ENCODE assay signal across 32 cellular contexts in the genomic region with DNA sequence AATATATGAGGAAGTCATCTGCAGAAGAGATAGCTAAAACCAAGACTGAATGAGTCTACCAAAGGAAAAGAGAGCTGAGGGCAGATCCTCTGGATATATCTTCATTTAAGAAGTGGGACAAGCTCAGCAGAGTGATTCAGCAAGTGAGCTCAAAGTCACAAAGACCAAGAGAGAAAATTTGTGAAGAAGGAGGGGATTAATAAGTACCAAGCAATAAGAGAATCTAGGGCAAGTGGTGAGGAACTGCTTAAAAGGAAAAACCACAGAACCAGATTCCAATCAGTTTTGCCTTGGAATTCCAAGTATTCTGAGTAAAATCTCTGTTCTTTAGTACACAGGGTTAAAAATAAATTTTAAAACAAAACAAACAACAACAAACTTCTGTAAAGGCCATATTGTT. TPM values are rescaled to one million over a fixed set of nuclear protein-coding genes. Genes with fewer than 3 reads are reported as not detected.
DNase-seq lines count a peak whose midpoint lies in the region; ATAC-seq, FAIRE-seq and TF ChIP-seq lines count a peak whose summit lies in the region.
"Had no signal": no experiment of that assay in that cellular context is flagged by ENCODE, and none has a peak within 500 bp of the region (broad histone marks: within the 10 kb centered on the region; RNA-seq: fewer than 3 reads in every experiment).

No MANE protein-coding gene starts in this region.

- POLR2A ChIA-PET in HepG2 (lab: Yijun Ruan, JAX): interaction anchor here (1.0 to 1.2 kb wide), 2 partner anchors 13 to 59 kb away, joined by 3 read pairs; no protein-coding TSS in a partner anchor
- POLR2A ChIA-PET in SK-N-SH (lab: Yijun Ruan, JAX): no interaction called here
- POLR2A ChIA-PET in PC-3 (lab: Charles Lee; ENCODE audit: unreplicated experiment): no interaction called here

- H3K79me2 ChIP-seq in HepG2 (ENCODE audit: insufficient read depth, low read length) (peaks cover 30% of the 10 kb centered on the region), SK-N-SH (ENCODE audit: insufficient read depth) (no peaks in the 10 kb centered on the region), PC-3 (ENCODE audit: low read length) (no peaks in the 10 kb centered on the region)

- H3K4me1 Mint-ChIP-seq in endodermal cell: peaks cover 34% of the 10 kb centered on the region
- H3K4me1 Mint-ChIP-seq: nephron had no signal

- no peak for ATAC-seq in HepG2
- ATAC-seq in PC-3: no peak
- ATAC-seq: activated T-cell treated with anti-CD3 and anti-CD28 coated beads, Interleukin-2, amount 50 U/mL, for 4 hours; gastroesophageal sphincter; right cardiac atrium; SK-N-SH treated with all-trans-retinoic acid at 6 μM for 48 hours had no signal

- H3K9ac ChIP-seq in endodermal cell (ENCODE audit: extremely low read depth, low read length, poor library complexity, severe bottlenecking) (peak overlapping the region; percentile 36), HepG2 (ENCODE audit: insufficient read depth, low read depth, low read length) (peak overlapping the region; percentile 3; the same call in 1 of the 2 replicates), SK-N-SH (no peak overlapping the region), PC-3 (ENCODE audit: low read length) (no peak overlapping the region)
- H3K9ac ChIP-seq: BLaER1 had no signal

- DNase-seq in ACHN: peak; percentile 79
- peak; percentile 40 for DNase-seq in LHCN-M2 (ENCODE audit: low read depth)
- no peak for DNase-seq in endodermal cell
- no peak for DNase-seq in HepG2 (ENCODE audit: low spot score)
- no peak for DNase-seq in activated T-cell treated with anti-CD3 and anti-CD28 coated beads, Interleukin-2, amount 50 U/mL, for 48 hours
- DNase-seq in amniotic stem cell (lab: John Stamatoyannopoulos, UW): no peak
- DNase-seq in SK-N-SH: no peak
- DNase-seq in PC-3: no peak
- DNase-seq: activated CD4-positive, CD25-positive, alpha-beta regulatory T cell treated with anti-CD3 and anti-CD28 coated beads, Interleukin-2, amount 50 U/mL, for 72 hours; activated naive CD4-positive, alpha-beta T cell treated with anti-CD3 and anti-CD28 coated beads for 36 hours; activated T-cell treated with anti-CD3 and anti-CD28 coated beads, Interleukin-2, amount 50 U/mL, for 4 hours; aorta; central memory CD4-positive, alpha-beta T cell; COR-L47; dorsolateral prefrontal cortex; H7; MM.1S; NCI-H1436; NCI-H526; ovary; right cardiac atrium; stomach; transverse colon had no signal

- H3K27me3 Mint-ChIP-seq in endodermal cell (ENCODE audit: insufficient read depth): no peaks in the 10 kb centered on the region

- H3K36me3 ChIP-seq in endodermal cell (ENCODE audit: control insufficient read depth, insufficient read depth, low read length) (peaks cover 35% of the 10 kb centered on the region), HepG2 (replicated peaks in 1 of 2; ENCODE audit: control insufficient read depth in 1 of 2, insufficient read depth in 2 of 2, low read length in 2 of 2) (peaks cover 3 to 12% of the 10 kb centered on the region in 2 experiments; a peak in 4 of 5 replicates), SK-N-SH (replicated peaks in 1 of 2; ENCODE audit: control insufficient read depth in 1 of 2, insufficient read depth in 2 of 2, low read length in 1 of 2) (peaks cover 6 to 15% of the 10 kb centered on the region in 2 experiments), PC-3 (ENCODE audit: low read depth, low read length) (no peaks in the 10 kb centered on the region)
- H3K36me3 ChIP-seq: BLaER1, ovary had no signal

- TF ChIP-seq RAD21 in HepG2 (CRISPR knock-in tag; IDR thresholded peaks at IDR 0.05) (no peak), SK-N-SH (IDR thresholded peaks at IDR 0.05; ENCODE audit: low read length) (no peak)

- no peaks in the 10 kb centered on the region for H3K27me3 ChIP-seq in endodermal cell (ENCODE audit: control insufficient read depth, insufficient read depth, low read length, poor library complexity, severe bottlenecking)
- peaks cover 0 to 2% of the 10 kb centered on the region in 2 experiments; a peak in 2 of 5 replicates for H3K27me3 ChIP-seq in HepG2 (ENCODE audit: control insufficient read depth in 1 of 2, insufficient read depth in 2 of 2, low read length in 2 of 2)
- H3K27me3 ChIP-seq in SK-N-SH (ENCODE audit: insufficient read depth): no peaks in the 10 kb centered on the region
- H3K27me3 ChIP-seq in PC-3 (ENCODE audit: low read length): no peaks in the 10 kb centered on the region
- H3K27me3 ChIP-seq: BLaER1, gastroesophageal sphincter, ovary, stomach, transverse colon had no signal

- TF ChIP-seq CTCF in endodermal cell (conservative IDR thresholded peaks at IDR 0.05): no peak
- TF ChIP-seq CTCF in HepG2 (CRISPR knock-in tag; IDR thresholded peaks at IDR 0.05): no peak
- no peak for TF ChIP-seq CTCF in SK-N-SH (IDR thresholded peaks at IDR 0.05)
- TF ChIP-seq CTCF in PC-3 (conservative IDR thresholded peaks at IDR 0.05; ENCODE audit: low read depth, low read length): no peak

- peak overlapping the region; percentile 78 for H3K4me3 ChIP-seq in endodermal cell (ENCODE audit: low read length)
- peak overlapping the region in 2 of 3 experiments; percentile 27 to 33; a peak in 2 of 6 replicates for H3K4me3 ChIP-seq in HepG2 (replicated peaks in 1 of 3; ENCODE audit: insufficient read depth in 1 of 3, low read depth in 2 of 3, low read length in 3 of 3)
- no peak overlapping the region for H3K4me3 ChIP-seq in SK-N-SH (ENCODE audit: low read depth in 2 of 2, low read length in 1 of 2)
- no peak overlapping the region for H3K4me3 ChIP-seq in PC-3 (ENCODE audit: low read length)
- H3K4me3 ChIP-seq: BLaER1, dorsolateral prefrontal cortex, gastroesophageal sphincter, ovary, stomach, transverse colon had no signal

- H3K9me2 ChIP-seq in SK-N-SH (no peaks in the 10 kb centered on the region), PC-3 (replicated peaks; ENCODE audit: low read length) (no peaks in the 10 kb centered on the region)

- no peak for FAIRE-seq in HepG2 (lab: Jason Lieb, UNC)

- BruUV-seq in HepG2 (replicated peaks; lab: Mats Ljungman, UMichigan) (no TSS peak), PC-3 (replicated peaks; lab: Mats Ljungman, UMichigan) (no TSS peak)

- H3K4me1 ChIP-seq in endodermal cell (ENCODE audit: control insufficient read depth, insufficient read depth, low read length): peaks cover 5% of the 10 kb centered on the region
- H3K4me1 ChIP-seq in HepG2 (ENCODE audit: insufficient read depth, low read length): peaks cover 51% of the 10 kb centered on the region
- peaks cover 0 to 2% of the 10 kb centered on the region in 2 experiments; a peak in 2 of 4 replicates for H3K4me1 ChIP-seq in SK-N-SH (ENCODE audit: control insufficient read depth in 1 of 2, insufficient read depth in 2 of 2, low read depth in 1 of 2, low read length in 1 of 2)
- peaks cover 5% of the 10 kb centered on the region for H3K4me1 ChIP-seq in PC-3 (ENCODE audit: insufficient read depth, low read length)
- H3K4me1 ChIP-seq: BLaER1, gastroesophageal sphincter had no signal

- no peak for TF ChIP-seq POLR2A in HepG2 (IDR thresholded peaks at IDR 0.05; ENCODE audit: insufficient read depth in 1 of 2, low read depth in 2 of 2, low read length in 2 of 2)

- peaks cover 45% of the 10 kb centered on the region for H3K36me3 Mint-ChIP-seq in endodermal cell (ENCODE audit: low read depth)
- H3K36me3 Mint-ChIP-seq: mesothelial cell of epicardium had no signal

- intact Hi-C loops in HepG2 (cut with micrococcal nuclease; ENCODE audit: unreplicated experiment): no loop called here
- intact Hi-C loops in PC-3 (cut with micrococcal nuclease): no loop called here

- peak overlapping the region; percentile 72 for H3K4me3 Mint-ChIP-seq in endodermal cell
- H3K4me3 Mint-ChIP-seq: activated naive CD4-positive, alpha-beta T cell treated with anti-CD3 and anti-CD28 coated beads for 36 hours; activated T-cell treated with anti-CD3 and anti-CD28 coated beads, Interleukin-2, amount 50 U/mL, for 4 hours; mesothelial cell of epicardium; nephron; T-helper 2 cell treated with Interferon-gamma antibody and Interleukin-4, amounts not matched to agents 5 μg/mL and 100 μg/mL, for 36 hours had no signal

- CTCF ChIA-PET in HepG2 (lab: Yijun Ruan, JAX; ENCODE audit: low intra/inter-chr PET ratio, low total read pairs) (no interaction called here), SK-N-SH (lab: Yijun Ruan, JAX) (interaction anchor here (1.2 to 1.3 kb wide), 2 partner anchors 34 to 689 kb away, joined by 4 to 7 read pairs; a partner anchor contains a TSS), PC-3 (lab: Charles Lee) (no interaction called here)

- H2AFZ ChIP-seq in HepG2 (ENCODE audit: low read length) (no peak overlapping the region), SK-N-SH (ENCODE audit: low read depth) (no peak overlapping the region), PC-3 (ENCODE audit: low read length) (no peak overlapping the region)

- H3K9me3 ChIP-seq in endodermal cell (ENCODE audit: control insufficient read depth, low read length) (peaks cover 57% of the 10 kb centered on the region), HepG2 (ENCODE audit: low read length) (no peaks in the 10 kb centered on the region), SK-N-SH (no peaks in the 10 kb centered on the region), PC-3 (ENCODE audit: low read length) (no peaks in the 10 kb centered on the region)
- H3K9me3 ChIP-seq: gastroesophageal sphincter, ovary, transverse colon had no signal

- no peaks in the 10 kb centered on the region for H4K20me1 ChIP-seq in HepG2 (ENCODE audit: insufficient read depth, low read length)
- no peaks in the 10 kb centered on the region for H4K20me1 ChIP-seq in SK-N-SH (ENCODE audit: insufficient read depth)
- H4K20me1 ChIP-seq in PC-3 (ENCODE audit: low read length): no peaks in the 10 kb centered on the region
- H4K20me1 ChIP-seq: BLaER1 had no signal

- H3K4me2 ChIP-seq in HepG2 (ENCODE audit: low read depth, low read length) (peak overlapping the region; percentile 54), SK-N-SH (no peak overlapping the region), PC-3 (ENCODE audit: low read length) (no peak overlapping the region)
- H3K4me2 ChIP-seq: BLaER1 had no signal

- peak overlapping the region; percentile 65 for H3K27ac Mint-ChIP-seq in endodermal cell
- H3K27ac Mint-ChIP-seq: activated naive CD4-positive, alpha-beta T cell treated with anti-CD3 and anti-CD28 coated beads for 36 hours; mesothelial cell of epicardium; T-helper 2 cell treated with Interferon-gamma antibody and Interleukin-4, amounts not matched to agents 5 μg/mL and 100 μg/mL, for 36 hours had no signal

- H3K27ac ChIP-seq in endodermal cell (ENCODE audit: low read depth, low read length): no peak overlapping the region
- H3K27ac ChIP-seq in HepG2 (ENCODE audit: extremely low read length, insufficient read depth, low read length): peak overlapping the region; percentile 68
- H3K27ac ChIP-seq in SK-N-SH (ENCODE audit: low read depth in 2 of 2, low read length in 1 of 2): no peak overlapping the region
- no peak overlapping the region for H3K27ac ChIP-seq in PC-3 (ENCODE audit: low read length)
- H3K27ac ChIP-seq: BLaER1, dorsolateral prefrontal cortex, epithelial cell of prostate, gastroesophageal sphincter, HL-60, ovary, RWPE1, stomach, transverse colon had no signal

- no peak for TF ChIP-seq EP300 in HepG2 (IDR thresholded peaks at IDR 0.05; ENCODE audit: low read depth in 2 of 2, low read length in 2 of 2)
- TF ChIP-seq EP300 in HepG2 (CRISPR knock-in tag; IDR thresholded peaks at IDR 0.05; ENCODE audit: borderline replicate concordance): no peak
- TF ChIP-seq EP300 in SK-N-SH (IDR thresholded peaks at IDR 0.05; ENCODE audit: borderline replicate concordance in 1 of 2, low read depth in 1 of 2, low read length in 1 of 2): no peak

- H3F3A ChIP-seq in SK-N-SH (replicated peaks; ENCODE audit: insufficient read depth) (no peaks in the 10 kb centered on the region), PC-3 (ENCODE audit: low read length, unreplicated experiment) (no peaks in the 10 kb centered on the region)

- peaks cover 47% of the 10 kb centered on the region for H3K9me3 Mint-ChIP-seq in endodermal cell

- in situ Hi-C loops in ACHN (cut with HindIII; ENCODE audit: low pct_ligation_motif_present, low pct_unique_long_range_greater_than_20kb, low sequenced_read_pairs): no loop called here
- in situ Hi-C loops in HepG2 (cut with HindIII; ENCODE audit: extremely low pct_ligation_motif_present, low pct_unique_long_range_greater_than_20kb): no loop called here

RNA-seq across cellular contexts. Expression of a gene that starts 3.6 kb away (rescaled TPM):
- 6.6 and 13.6 TPM in 2 replicates for total RNA-seq in LHCN-M2 (2014; rRNA removed)
- 4.9 TPM for polyA plus RNA-seq in LHCN-M2 (2012)
- 10 to 100 TPM; 58.7 to 79.2 TPM for total RNA-seq in endodermal cell
- 6.3 TPM for polyA plus RNA-seq in endodermal cell (2013, experiment 1 of 2)
- 7.1 TPM for polyA plus RNA-seq in endodermal cell (2013, experiment 2 of 2)
- total RNA-seq in HepG2 (2016; rRNA removed; fragmentation: Illumina TruSeq; extraction: Trizol): 38.9 and 59.1 TPM in 2 replicates
- 3.7 and 5.5 TPM in 2 replicates for total RNA-seq in HepG2 (2016; cell fraction: cytosol; rRNA removed; fragmentation: Illumina TruSeq; extraction: Trizol; ENCODE audit: low read depth)
- 40.5 and 57.0 TPM in 2 replicates for total RNA-seq in HepG2 (2016; cell fraction: insoluble cytoplasmic fraction; rRNA removed; fragmentation: Illumina TruSeq; extraction: Trizol)
- total RNA-seq in HepG2 (2016; cell fraction: membrane; rRNA removed; fragmentation: Illumina TruSeq; extraction: Trizol): 9.7 and 12.0 TPM in 2 replicates
- total RNA-seq in HepG2 (2016; cell fraction: nucleus; rRNA removed; fragmentation: Illumina TruSeq; extraction: Trizol): 34.2 and 38.8 TPM in 2 replicates
- polyA plus RNA-seq in HepG2 (2011; rRNA removed): 14.1 and 14.5 TPM in 2 replicates
- 10.6 and 13.3 TPM in 2 replicates for polyA plus RNA-seq in HepG2 (2011; cell fraction: cytosol; rRNA removed)
- polyA plus RNA-seq in HepG2 (2011; cell fraction: nucleus; rRNA removed): 3.9 and 6.8 TPM in 2 replicates
- 17.8 and 33.4 TPM in 2 replicates for polyA plus RNA-seq in HepG2 (2012)
- 1.9 and 2.0 TPM in 2 replicates for polyA plus RNA-seq in HepG2 (2016; cell fraction: cytosol; fragmentation: Illumina TruSeq; extraction: Trizol; ENCODE audit: low read depth)
- polyA plus RNA-seq in HepG2 (2016; cell fraction: insoluble cytoplasmic fraction; fragmentation: Illumina TruSeq; extraction: Trizol; ENCODE audit: low read depth): 46.6 and 47.5 TPM in 2 replicates
- polyA plus RNA-seq in HepG2 (2016; cell fraction: membrane; fragmentation: Illumina TruSeq; extraction: Trizol; ENCODE audit: low read depth): 4.9 and 6.1 TPM in 2 replicates
- 22.4 and 23.4 TPM in 2 replicates for polyA plus RNA-seq in HepG2 (2016; cell fraction: nucleus; fragmentation: Illumina TruSeq; extraction: Trizol; ENCODE audit: insufficient read depth, low read depth)
- polyA minus RNA-seq in HepG2 (2011; rRNA and poly(A)+ RNA removed; ENCODE audit: low replicate concordance): 5.1 and 33.8 TPM in 2 replicates
- polyA minus RNA-seq in HepG2 (2011; cell fraction: cytosol; rRNA and poly(A)+ RNA removed): 25.6 and 27.5 TPM in 2 replicates
- 51.2 and 66.1 TPM in 2 replicates for polyA minus RNA-seq in HepG2 (2011; cell fraction: nucleus; rRNA and poly(A)+ RNA removed)
- 2.5 and 4.2 TPM in 2 replicates for polyA plus RNA-seq in SK-N-SH (2012; rRNA removed)
- 3.7 and 4.1 TPM in 2 replicates for polyA plus RNA-seq in SK-N-SH (2012; cell fraction: cytosol; rRNA removed)
- polyA plus RNA-seq in SK-N-SH (2012; cell fraction: nucleus; rRNA removed): 2.0 and 3.0 TPM in 2 replicates
- 6.6 and 7.1 TPM in 2 replicates for total RNA-seq in PC-3 (2014; rRNA removed)

Comparison
In these comparisons a context has a peak if more than half of its experiments do, and no peak if none do; other contexts are left out.
1. DNase-seq: peak in ACHN (single experiment) and LHCN-M2 (single experiment); none in endodermal cell (single experiment), HepG2 (single experiment), activated T-cell treated with anti-CD3 and anti-CD28 coated beads, Interleukin-2, amount 50 U/mL, for 48 hours (0 of 2), amniotic stem cell (single experiment), SK-N-SH (single experiment) and PC-3 (single experiment).
2. H3K4me3 ChIP-seq: peak in endodermal cell (single experiment) and HepG2 (2 of 3); none in SK-N-SH (0 of 2) and PC-3 (single experiment).
3. H3K9ac ChIP-seq: peak in endodermal cell (single experiment) and HepG2 (single experiment); none in SK-N-SH (single experiment) and PC-3 (single experiment).